ENCODE assay signal across 23 cellular contexts in genomic region chr5:150675044-150675443, GRCh38. TPM values are rescaled to one million over a fixed set of nuclear protein-coding genes. Genes with fewer than 3 reads are reported as not detected.
DNase-seq lines count a peak whose midpoint lies in the region; ATAC-seq, FAIRE-seq and TF ChIP-seq lines count a peak whose summit lies in the region.
"Had no signal": no experiment of that assay in that cellular context is flagged by ENCODE, and none has a peak within 500 bp of the region (broad histone marks: within the 10 kb centered on the region; RNA-seq: fewer than 3 reads in every experiment).

No MANE protein-coding gene starts in this region.

- H4K5ac ChIP-seq in mesendoderm (ENCODE audit: low read length), result no peak overlapping the region

- TF ChIP-seq CTCF in right atrium auricular region (IDR thresholded peaks at IDR 0.05), result no peak
- no peak for TF ChIP-seq CTCF in mesothelial cell of epicardium (IDR thresholded peaks at IDR 0.05; ENCODE audit: unreplicated experiment)
- no peak for TF ChIP-seq CTCF in thyroid gland (IDR thresholded peaks at IDR 0.05)

- H3K56ac ChIP-seq in mesendoderm (ENCODE audit: low read length), result no peak overlapping the region

- DNase-seq in right atrium auricular region (ENCODE audit: low spot score) (no peak), Right ventricle myocardium superior (no peak), SKM-1 (lab: John Stamatoyannopoulos, UW; ENCODE audit: unreplicated experiment) (peak; percentile 10), mesothelial cell of epicardium (ENCODE audit: low spot score in 2 of 2, unreplicated experiment in 2 of 2) (no peak), thyroid gland (no peak), mesendoderm (no peak), H54 (ENCODE audit: insufficient read length, low spot score) (no peak)
- DNase-seq in activated CD4-positive, alpha-beta T cell treated with anti-CD3 and anti-CD28 coated beads for 4 hours, result no peak
- DNase-seq: activated B cell treated with CpG ODN at 0.5 μM for 24 hours; activated naive CD4-positive, alpha-beta T cell treated with anti-CD3 and anti-CD28 coated beads, Interleukin-2, amount 50 U/mL, for 16 hours; cortex of kidney; DMS79 treated with DMSO at 0.1 percent for 48 hours; effector memory CD8-positive, alpha-beta T cell; H7; mammary epithelial cell; NCI-H1436 treated with DMSO at 0.1 percent for 48 hours; NCI-H2107; NCI-H446 treated with DMSO at 0.1 percent for 48 hours; stimulated activated CD4-positive, alpha-beta T cell treated with anti-CD3 and anti-CD28 coated beads, Interleukin-15, amount 100 ng/mL, for 24 hours; stimulated activated naive CD4-positive, alpha-beta T cell had no signal

- no peak overlapping the region for H3K4me3 ChIP-seq in right atrium auricular region
- H3K4me3 ChIP-seq in thyroid gland (replicated peaks in 1 of 3), result no peak overlapping the region
- H3K4me3 ChIP-seq in mesendoderm (ENCODE audit: low read length), result no peak overlapping the region
- H3K4me3 ChIP-seq: BLaER1 had no signal

- no peak overlapping the region for H2BK5ac ChIP-seq in mesendoderm (ENCODE audit: low read length)

- H3K27me3 ChIP-seq in right atrium auricular region, result no peaks in the 10 kb centered on the region
- peaks cover 11% of the 10 kb centered on the region for H3K27me3 ChIP-seq in thyroid gland
- H3K27me3 ChIP-seq in mesendoderm (ENCODE audit: insufficient read depth, low read length, poor library complexity), result no peaks in the 10 kb centered on the region

- WGBS in thyroid gland, 2 donors, result 90 to 91% methylated on average over 6 of the region's 6 CpGs
- WGBS in mesendoderm (ENCODE audit: extremely low coverage, insufficient coverage, low lambda C conversion rate), result no CpG with 5 or more reads among the region's 6 CpGs

- no peak overlapping the region for H2AK5ac ChIP-seq in mesendoderm (ENCODE audit: low read length)

- TF ChIP-seq POLR2A in thyroid gland (IDR thresholded peaks at IDR 0.05) (no peak), H54 (IDR thresholded peaks at IDR 0.05; ENCODE audit: low read depth, low read length) (no peak)

- H3K27ac ChIP-seq in right atrium auricular region (peak overlapping the region; percentile 74 to 77), thyroid gland (no peak overlapping the region), mesendoderm (ENCODE audit: low read depth, low read length) (no peak overlapping the region)
- H3K27ac ChIP-seq: BLaER1 had no signal

- no peaks in the 10 kb centered on the region for H3K9me3 Mint-ChIP-seq in mesothelial cell of epicardium
- H3K9me3 Mint-ChIP-seq: activated B cell treated with CpG ODN at 0.5 μM for 24 hours; effector memory CD8-positive, alpha-beta T cell had no signal

- H3K79me2 ChIP-seq in mesendoderm (ENCODE audit: control insufficient read depth, insufficient read depth, low read length), result no peaks in the 10 kb centered on the region

- H3K4me1 ChIP-seq in right atrium auricular region (peaks cover 0 to 37% of the 10 kb centered on the region in 2 donors), thyroid gland (peaks cover 11 to 19% of the 10 kb centered on the region in 2 donors), mesendoderm (ENCODE audit: control insufficient read depth, low read depth, low read length) (peaks cover 13% of the 10 kb centered on the region)

- no peak overlapping the region for H4K8ac ChIP-seq in mesendoderm (ENCODE audit: low read depth, low read length)

- no peak overlapping the region for H3K9ac ChIP-seq in mesendoderm (ENCODE audit: low read length)
- H3K9ac ChIP-seq: BLaER1 had no signal

- H3K4me1 Mint-ChIP-seq in mesothelial cell of epicardium, result peaks cover 27% of the 10 kb centered on the region

- H3K4me3 Mint-ChIP-seq in mesothelial cell of epicardium, result no peak overlapping the region
- H3K4me3 Mint-ChIP-seq: activated B cell treated with CpG ODN at 0.5 μM for 24 hours; effector memory CD8-positive, alpha-beta T cell had no signal

- peaks cover 4% of the 10 kb centered on the region for H3K36me3 ChIP-seq in right atrium auricular region
- H3K36me3 ChIP-seq in thyroid gland, result no peaks in the 10 kb centered on the region
- no peaks in the 10 kb centered on the region for H3K36me3 ChIP-seq in mesendoderm (ENCODE audit: control insufficient read depth, insufficient read depth, low read length)

- intact Hi-C loops in Right ventricle myocardium superior (cut with DNase I), result no loop called here
- intact Hi-C loops in thyroid gland (cut with DNase I), result no loop called here

- no peak for ATAC-seq in Right ventricle myocardium superior (ENCODE audit: poor library complexity)
- ATAC-seq: effector memory CD8-positive, alpha-beta T cell had no signal

- no peak overlapping the region for H2BK120ac ChIP-seq in mesendoderm (ENCODE audit: low read depth, low read length)

- H2BK15ac ChIP-seq in mesendoderm (replicated peaks; ENCODE audit: low read depth), result no peak overlapping the region

- FAIRE-seq in H54 (lab: Jason Lieb, UNC), result no peak

- H3K4ac ChIP-seq in mesendoderm (ENCODE audit: low read depth, low read length), result no peak overlapping the region

- H3K4me2 ChIP-seq in mesendoderm (ENCODE audit: low read length), result no peak overlapping the region
- H3K4me2 ChIP-seq: BLaER1 had no signal

- H3K18ac ChIP-seq in mesendoderm (ENCODE audit: low read length), result no peak overlapping the region

- H3K9me3 ChIP-seq in right atrium auricular region (no peaks in the 10 kb centered on the region), thyroid gland (no peaks in the 10 kb centered on the region)
- H3K9me3 ChIP-seq: BLaER1 had no signal

- H3K23ac ChIP-seq in mesendoderm (ENCODE audit: low read length), result no peak overlapping the region

- no peaks in the 10 kb centered on the region for H3K79me1 ChIP-seq in mesendoderm (ENCODE audit: low read length)

- peaks cover 4% of the 10 kb centered on the region for H3K36me3 Mint-ChIP-seq in mesothelial cell of epicardium

- H3K27me3 Mint-ChIP-seq in mesothelial cell of epicardium (ENCODE audit: low read depth), result no peaks in the 10 kb centered on the region

- H3K27ac Mint-ChIP-seq in mesothelial cell of epicardium, result peak overlapping the region; percentile 15
- H3K27ac Mint-ChIP-seq: activated B cell treated with CpG ODN at 0.5 μM for 24 hours; effector memory CD8-positive, alpha-beta T cell had no signal

RNA-seq across cellular contexts. Expression of gene MYOZ3, which starts 14.0 kb away (rescaled TPM):
- total RNA-seq in right atrium auricular region, result 1 to 10 TPM; 2.0 to 3.5 TPM
- total RNA-seq in Right ventricle myocardium superior, result 4.0 TPM
- 8.5 to 9.4 TPM (median 8.5 TPM) in 3 replicates for total RNA-seq in mesothelial cell of epicardium
- under 1 TPM in 3 of 4 donors, not detected in 1; 0.11 to 0.29 (median 0.13) TPM for total RNA-seq in thyroid gland
- polyA plus RNA-seq in mesendoderm (2013, experiment 1 of 2), result 11.8 TPM
- 11.5 TPM for polyA plus RNA-seq in mesendoderm (2013, experiment 2 of 2)
- total RNA-seq: mammary epithelial cell, MCF 10A, OCI-LY7 had no signal
- polyA plus RNA-seq: mammary epithelial cell had no signal

RNA-seq across cellular contexts. Expression of gene RBM22, which starts 25.8 kb away (rescaled TPM):
- total RNA-seq in right atrium auricular region, result 10 to 100 TPM; 26.0 to 29.5 TPM
- 26.9 TPM for total RNA-seq in Right ventricle myocardium superior
- 64.3 to 66.8 TPM (median 66.7 TPM) in 3 replicates for total RNA-seq in mesothelial cell of epicardium
- total RNA-seq in thyroid gland, result 10 to 100 TPM; 39.1 to 47.2 (median 42.9) TPM
- 39.2 TPM for polyA plus RNA-seq in mesendoderm (2013, experiment 1 of 2)
- polyA plus RNA-seq in mesendoderm (2013, experiment 2 of 2), result 39.6 TPM

RNA-seq across cellular contexts. Expression of gene SYNPO, which starts 34.6 kb away (rescaled TPM):
- total RNA-seq in right atrium auricular region, result 100 to 1,000 TPM; 369 to 413 TPM
- total RNA-seq in Right ventricle myocardium superior, result 645 TPM
- total RNA-seq in mesothelial cell of epicardium, result 84.4 to 86.6 TPM (median 85.3 TPM) in 3 replicates
- total RNA-seq in thyroid gland, result 10 to 100 TPM in 3 of 4 donors, 1 to 10 TPM in 1; 8.8 to 19.3 (median 14.1) TPM
- 1.7 TPM for polyA plus RNA-seq in mesendoderm (2013, experiment 1 of 2)
- 1.6 TPM for polyA plus RNA-seq in mesendoderm (2013, experiment 2 of 2)

Comparison
In these comparisons a context has a peak if more than half of its experiments do, and no peak if none do; other contexts are left out.
1. H3K27ac ChIP-seq: peak in right atrium auricular region (2 of 2); none in thyroid gland (0 of 3) and mesendoderm (single experiment).